22 cellular contexts compared by ENCODE assay signal in the genomic region with DNA sequence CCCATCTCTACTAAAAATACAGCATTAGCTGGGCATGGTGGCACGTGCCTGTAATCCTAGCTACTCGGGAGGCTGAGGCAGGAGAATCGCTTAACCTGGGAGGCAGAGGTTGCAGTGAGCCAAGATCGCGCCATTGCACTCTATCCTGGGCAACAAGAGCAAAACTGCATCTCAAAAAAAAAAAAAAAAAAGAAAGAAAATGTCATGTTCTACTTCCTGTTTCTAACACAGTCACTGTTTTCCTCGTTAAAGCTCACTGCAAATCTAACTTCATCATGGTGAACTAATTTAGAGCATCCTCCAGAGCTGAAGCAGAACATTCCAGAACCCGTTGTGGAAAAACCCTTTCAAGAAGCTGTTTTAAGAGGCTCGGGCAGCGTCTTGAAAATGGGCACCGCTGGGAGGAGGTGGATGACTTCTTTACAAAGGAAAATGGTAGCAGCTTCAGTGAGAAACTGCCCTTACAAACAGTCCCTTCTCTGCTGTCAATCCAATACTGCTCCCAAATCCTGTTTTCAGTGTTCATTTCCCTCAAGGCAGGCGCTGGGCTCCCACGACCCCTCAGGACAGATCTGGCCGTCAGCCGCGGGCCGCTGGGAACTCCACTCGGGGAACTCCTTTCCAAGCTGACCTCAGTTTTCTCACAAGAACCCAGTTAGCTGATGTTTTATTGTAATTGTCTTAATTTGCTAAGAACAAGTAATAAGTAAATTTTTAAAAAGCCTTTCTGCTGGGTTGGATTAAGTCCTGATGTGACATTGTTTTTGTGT. TPM values are rescaled to one million over a fixed set of nuclear protein-coding genes. Genes with fewer than 3 reads are reported as not detected.
A peak's percentile ranks its signal among the peaks of the same experiment; 100 is the strongest.
DNase-seq lines count a peak whose midpoint lies in the region; ATAC-seq and TF ChIP-seq lines count a peak whose summit lies in the region.
"Had no signal": no experiment of that assay in that cellular context is flagged by ENCODE, and none has a peak within 500 bp of the region (broad histone marks: within the 10 kb centered on the region; RNA-seq: fewer than 3 reads in every experiment).

No MANE protein-coding gene starts in this region.

- no peak overlapping the region for H2BK12ac ChIP-seq in H9 (ENCODE audit: insufficient read length, low read depth, low read length)

- no peak overlapping the region for H2BK20ac ChIP-seq in H9 (ENCODE audit: low read depth, low read length, poor library complexity, severe bottlenecking)

- peaks cover 19% of the 10 kb centered on the region for H3K4me1 ChIP-seq in PC-3 (ENCODE audit: insufficient read depth, low read length)
- no peaks in the 10 kb centered on the region for H3K4me1 ChIP-seq in H9 (ENCODE audit: insufficient read depth, low read length)
- H3K4me1 ChIP-seq in thyroid gland: peaks cover 21 to 29% of the 10 kb centered on the region in 2 donors
- H3K4me1 ChIP-seq: BE2C had no signal

- H3F3A ChIP-seq in PC-3 (ENCODE audit: low read length, unreplicated experiment): no peaks in the 10 kb centered on the region

- peaks cover 73% of the 10 kb centered on the region for H3K36me3 ChIP-seq in PC-3 (ENCODE audit: low read depth, low read length)
- peaks cover 76 to 79% of the 10 kb centered on the region in 2 donors for H3K36me3 ChIP-seq in thyroid gland
- H3K36me3 ChIP-seq: ovary had no signal

- H3K9me3 Mint-ChIP-seq in stimulated activated naive CD8-positive, alpha-beta T cell treated with anti-CD3 and anti-CD28 coated beads, Interleukin-15, Interleukin-2, amounts not matched to agents 100 ng/mL and 50 ng/mL, for 24 hours: no peaks in the 10 kb centered on the region
- H3K9me3 Mint-ChIP-seq in H9: no peaks in the 10 kb centered on the region
- H3K9me3 Mint-ChIP-seq: T-helper 2 cell treated with Interferon-gamma antibody and Interleukin-4, amounts not matched to agents 5 μg/mL and 100 μg/mL, for 36 hours had no signal

- H3K23ac ChIP-seq in H9 (ENCODE audit: insufficient read length, low read depth, low read length): no peak overlapping the region

- H2BK120ac ChIP-seq in H9 (ENCODE audit: low read depth, low read length, poor library complexity, severe bottlenecking): no peak overlapping the region

- H3K9me3 ChIP-seq in PC-3 (ENCODE audit: low read length) (no peaks in the 10 kb centered on the region), H9 (ENCODE audit: control insufficient read depth, low read depth, low read length) (no peaks in the 10 kb centered on the region), thyroid gland (no peaks in the 10 kb centered on the region)
- H3K9me3 ChIP-seq: BE2C, ovary, thoracic aorta had no signal

- no peaks in the 10 kb centered on the region for H3K79me2 ChIP-seq in PC-3 (ENCODE audit: low read length)
- no peaks in the 10 kb centered on the region for H3K79me2 ChIP-seq in H9 (ENCODE audit: insufficient read depth, low read length)

- no peak overlapping the region for H3K14ac ChIP-seq in H9 (ENCODE audit: insufficient read depth, low read length)

- CTCF ChIA-PET in PC-3 (lab: Charles Lee): interaction anchor here (0.6 kb wide), 1 partner anchor 13 kb away, joined by 3 read pairs; a partner anchor contains a TSS

- H3K27ac ChIP-seq in PC-3 (ENCODE audit: low read length): no peak overlapping the region
- H3K27ac ChIP-seq in H9 (ENCODE audit: insufficient read length, low read depth, low read length): no peak overlapping the region
- no peak overlapping the region for H3K27ac ChIP-seq in thyroid gland
- H3K27ac ChIP-seq: ovary had no signal

- peak overlapping the region; percentile 52 for H3K27ac Mint-ChIP-seq in stimulated activated naive CD8-positive, alpha-beta T cell treated with anti-CD3 and anti-CD28 coated beads, Interleukin-15, Interleukin-2, amounts not matched to agents 100 ng/mL and 50 ng/mL, for 24 hours
- H3K27ac Mint-ChIP-seq in H9: no peak overlapping the region; a peak in 1 of 7 replicates
- H3K27ac Mint-ChIP-seq: T-helper 2 cell treated with Interferon-gamma antibody and Interleukin-4, amounts not matched to agents 5 μg/mL and 100 μg/mL, for 36 hours had no signal

- H3K23me2 ChIP-seq in H9 (ENCODE audit: insufficient read length, low read depth, low read length, poor library complexity, severe bottlenecking): no peaks in the 10 kb centered on the region

- H3K27me3 Mint-ChIP-seq in stimulated activated naive CD8-positive, alpha-beta T cell treated with anti-CD3 and anti-CD28 coated beads, Interleukin-15, Interleukin-2, amounts not matched to agents 100 ng/mL and 50 ng/mL, for 24 hours: no peaks in the 10 kb centered on the region
- H3K27me3 Mint-ChIP-seq in H9 (ENCODE audit: low read depth): no peaks in the 10 kb centered on the region; the same call in 1 of the 2 replicates

- H3K79me1 ChIP-seq in H9 (ENCODE audit: insufficient read depth, low read depth, low read length, poor library complexity, severe bottlenecking): no peaks in the 10 kb centered on the region

- H4K91ac ChIP-seq in H9 (ENCODE audit: insufficient read length, low read depth, low read length): no peak overlapping the region

- no CpG with 5 or more reads among the region's 17 CpGs for WGBS in H9 (ENCODE audit: extremely low coverage, insufficient read length, low lambda C conversion rate)
- WGBS in thyroid gland, 2 donors: 80 to 90% methylated on average over 17 of the region's 17 CpGs

- H3K18ac ChIP-seq in H9 (ENCODE audit: insufficient read length, low read depth, low read length): no peak overlapping the region

- no peaks in the 10 kb centered on the region for H3K27me3 ChIP-seq in PC-3 (ENCODE audit: low read length)
- no peaks in the 10 kb centered on the region for H3K27me3 ChIP-seq in H9 (ENCODE audit: insufficient read depth, low read length)
- H3K27me3 ChIP-seq in thyroid gland: no peaks in the 10 kb centered on the region
- H3K27me3 ChIP-seq: BE2C, ovary had no signal

- no peak overlapping the region for H4K8ac ChIP-seq in H9 (replicated peaks; ENCODE audit: insufficient read length, low read depth, low read length)

- H4K20me1 ChIP-seq in PC-3 (ENCODE audit: low read length) (no peaks in the 10 kb centered on the region), H9 (ENCODE audit: control insufficient read depth, insufficient read depth, insufficient read length) (no peaks in the 10 kb centered on the region)

- BruUV-seq in PC-3 (replicated peaks; lab: Mats Ljungman, UMichigan): TSS peak; percentile 26

- POLR2A ChIA-PET in PC-3 (lab: Charles Lee; ENCODE audit: unreplicated experiment): no interaction called here

- DNase-seq in stimulated activated naive CD8-positive, alpha-beta T cell treated with anti-CD3 and anti-CD28 coated beads, Interleukin-15, Interleukin-2, amounts not matched to agents 100 U/mL and 50 U/mL, for 24 hours: no peak
- DNase-seq in PC-3 (no peak), left ventricle myocardium superior (peak; percentile 42), H9 (no peak), UCSD-AML1 (lab: John Stamatoyannopoulos, UW; ENCODE audit: unreplicated experiment) (no peak), thyroid gland (no peak)
- DNase-seq: activated CD4-positive, alpha-beta T cell treated with anti-CD3 and anti-CD28 coated beads, Interleukin-2, amount 50 U/mL, for 1 hour; amygdala; BE2C; DMS 273 treated with DMSO at 0.1 percent for 48 hours; H7; hypothalamus; NCI-H1092 treated with DMSO at 0.1 percent for 48 hours; NCI-H774; ovary; stimulated activated CD4-positive, alpha-beta T cell treated with anti-CD3 and anti-CD28 coated beads, Interleukin-4, amount 100 ng/mL, for 24 hours; stimulated activated CD8-positive, alpha-beta memory T cell treated with anti-CD3 and anti-CD28 coated beads, Interleukin-4, amount 100 ng/mL, for 48 hours had no signal

- no peak overlapping the region for H2BK15ac ChIP-seq in H9 (ENCODE audit: low read depth, low read length)

- no peak overlapping the region for H3T11ph ChIP-seq in H9 (ENCODE audit: low read length)

- H3K9ac ChIP-seq in PC-3 (ENCODE audit: low read length) (no peak overlapping the region), H9 (ENCODE audit: extremely low read depth, insufficient read length, low read length) (no peak overlapping the region)

- no peaks in the 10 kb centered on the region for H3K9me2 ChIP-seq in PC-3 (replicated peaks; ENCODE audit: low read length)

- H3K4me3 Mint-ChIP-seq in stimulated activated naive CD8-positive, alpha-beta T cell treated with anti-CD3 and anti-CD28 coated beads, Interleukin-15, Interleukin-2, amounts not matched to agents 100 ng/mL and 50 ng/mL, for 24 hours: no peak overlapping the region
- no peak overlapping the region for H3K4me3 Mint-ChIP-seq in H9
- H3K4me3 Mint-ChIP-seq: T-helper 2 cell treated with Interferon-gamma antibody and Interleukin-4, amounts not matched to agents 5 μg/mL and 100 μg/mL, for 36 hours had no signal

- no peak overlapping the region for H2AK5ac ChIP-seq in H9 (ENCODE audit: insufficient read length, low read length)

- intact Hi-C loops in PC-3 (cut with micrococcal nuclease) (loop anchor here (5.0 kb wide), 1 partner anchor 38 kb away; a partner anchor contains a TSS), left ventricle myocardium superior (cut with micrococcal nuclease) (loop anchor here (5.0 kb wide), 1 partner anchor 97 kb away; no protein-coding TSS in a partner anchor), thyroid gland (cut with DNase I) (no loop called here)

- H3K4ac ChIP-seq in H9 (ENCODE audit: low read depth, low read length): no peak overlapping the region

- peaks cover 76% of the 10 kb centered on the region for H3K36me3 Mint-ChIP-seq in stimulated activated naive CD8-positive, alpha-beta T cell treated with anti-CD3 and anti-CD28 coated beads, Interleukin-15, Interleukin-2, amounts not matched to agents 100 ng/mL and 50 ng/mL, for 24 hours (ENCODE audit: low read depth)
- H3K36me3 Mint-ChIP-seq in H9 (ENCODE audit: insufficient read depth in 1 of 3, low read depth in 3 of 3): peaks cover 27 to 84% (median 80%) of the 10 kb centered on the region in 3 experiments; a peak in 6 of 7 replicates

- H3K56ac ChIP-seq in H9 (ENCODE audit: insufficient read length, low read depth, low read length): no peak overlapping the region

- TF ChIP-seq CTCF in PC-3 (conservative IDR thresholded peaks at IDR 0.05; ENCODE audit: low read depth, low read length) (no peak), H9 (conservative IDR thresholded peaks at IDR 0.05) (no peak), thyroid gland (IDR thresholded peaks at IDR 0.05) (no peak)

- ATAC-seq in stimulated activated naive CD8-positive, alpha-beta T cell treated with anti-CD3 and anti-CD28 coated beads, Interleukin-15, Interleukin-2, amounts not matched to agents 100 U/mL and 50 U/mL, for 24 hours: no peak
- ATAC-seq in PC-3 (no peak), left ventricle myocardium superior (peak; percentile 22)

- no peak overlapping the region for H3K4me3 ChIP-seq in PC-3 (ENCODE audit: low read length)
- no peak overlapping the region for H3K4me3 ChIP-seq in thyroid gland (replicated peaks in 1 of 3)
- H3K4me3 ChIP-seq: ovary, thoracic aorta had no signal

- no peak overlapping the region for H2AFZ ChIP-seq in PC-3 (ENCODE audit: low read length)
- no peak overlapping the region for H2AFZ ChIP-seq in H9 (ENCODE audit: low read length)

- no peak overlapping the region for H2BK5ac ChIP-seq in H9 (ENCODE audit: insufficient read length, low read length)

- H3K4me2 ChIP-seq in PC-3 (ENCODE audit: low read length) (no peak overlapping the region), H9 (ENCODE audit: insufficient read depth, insufficient read length, low read length) (no peak overlapping the region)

- peaks cover 6% of the 10 kb centered on the region for H3K4me1 Mint-ChIP-seq in stimulated activated naive CD8-positive, alpha-beta T cell treated with anti-CD3 and anti-CD28 coated beads, Interleukin-15, Interleukin-2, amounts not matched to agents 100 ng/mL and 50 ng/mL, for 24 hours (ENCODE audit: low read depth)
- H3K4me1 Mint-ChIP-seq in H9: no peaks in the 10 kb centered on the region

- no peak overlapping the region for H4K5ac ChIP-seq in H9 (ENCODE audit: insufficient read length, low read depth, low read length)

- TF ChIP-seq POLR2A in thyroid gland (IDR thresholded peaks at IDR 0.05): no peak

RNA-seq across cellular contexts. Expression of a gene that starts 12.5 kb away (rescaled TPM):
- total RNA-seq in PC-3 (2014; rRNA removed) (191 and 225 TPM in 2 replicates), left ventricle myocardium superior (129 TPM), H9 (2021) (35.7 and 37.6 TPM in 2 replicates), thyroid gland (100 to 1,000 TPM; 152 to 256 (median 212) TPM)

RNA-seq across cellular contexts. Expression of a gene that starts 13.5 kb away (rescaled TPM):
- total RNA-seq in PC-3 (2014; rRNA removed): 131 and 144 TPM in 2 replicates
- total RNA-seq in left ventricle myocardium superior: 35.6 TPM
- 53.5 and 57.8 TPM in 2 replicates for total RNA-seq in H9 (2021)
- 100 to 1,000 TPM in 3 of 4 donors, 10 to 100 TPM in 1; 96.6 to 129 (median 113) TPM for total RNA-seq in thyroid gland

RNA-seq across cellular contexts. Expression of a gene that starts 24.7 kb away (rescaled TPM):
- not detected in 2 replicates for total RNA-seq in PC-3 (2014; rRNA removed)
- 0.30 TPM for total RNA-seq in left ventricle myocardium superior
- not detected in 2 replicates for total RNA-seq in H9 (2021)
- under 1 TPM in 2 of 4 donors, not detected in 2; 0.11 to 0.46 TPM for total RNA-seq in thyroid gland
- total RNA-seq: chondrocyte, H7, kidney epithelial cell had no signal

RNA-seq across cellular contexts. Expression of a gene that starts 37.6 kb away (rescaled TPM):
- total RNA-seq in PC-3 (2014; rRNA removed) (47.1 and 58.5 TPM in 2 replicates), left ventricle myocardium superior (128 TPM), H9 (2021) (47.4 and 52.7 TPM in 2 replicates), thyroid gland (10 to 100 TPM; 13.3 to 57.8 (median 32.4) TPM)

RNA-seq across cellular contexts. Expression of a gene that starts 48.0 kb away (rescaled TPM):
- 118 and 181 TPM in 2 replicates for total RNA-seq in PC-3 (2014; rRNA removed)
- 50.1 TPM for total RNA-seq in left ventricle myocardium superior
- 52.6 and 56.5 TPM in 2 replicates for total RNA-seq in H9 (2021)
- total RNA-seq in thyroid gland: 100 to 1,000 TPM in 1 of 4 donors, 10 to 100 TPM in 3; 74.4 to 112 (median 85.6) TPM
